Comparison of ENCODE assay signal across 11 cellular contexts in the genomic region with DNA sequence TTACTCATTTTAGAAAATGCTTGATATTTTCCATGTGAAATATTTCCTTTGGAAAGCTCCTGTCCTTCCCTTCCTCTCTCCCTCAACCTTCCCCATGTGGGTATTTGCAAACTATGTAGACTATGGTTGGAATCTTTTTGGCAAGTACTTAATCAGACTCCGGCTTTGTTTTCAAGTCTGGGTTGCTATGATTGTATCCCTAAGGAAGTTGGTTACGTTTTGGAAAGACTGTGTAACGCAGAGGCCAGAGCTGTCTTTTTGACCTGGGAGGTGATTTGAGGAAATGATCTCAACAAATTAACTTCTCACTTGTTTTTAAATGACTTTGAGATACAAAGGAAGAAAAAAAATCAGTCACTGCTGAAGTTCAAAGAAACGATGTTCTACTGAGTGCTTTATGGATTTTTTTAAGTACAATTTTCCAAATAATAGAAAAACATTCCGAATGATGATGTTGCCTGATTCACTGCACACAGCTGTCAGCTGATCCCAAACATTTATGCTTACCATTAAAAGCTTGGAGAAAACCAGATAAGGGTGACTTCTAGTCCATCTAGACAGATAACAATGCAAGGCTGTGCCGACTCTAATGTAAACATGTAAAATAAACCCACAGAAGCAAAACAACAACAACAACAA.
DNase-seq lines count a peak whose midpoint lies in the region; ATAC-seq and TF ChIP-seq lines count a peak whose summit lies in the region.
"Had no signal": no experiment of that assay in that cellular context is flagged by ENCODE, and none has a peak within 500 bp of the region (broad histone marks: within the 10 kb centered on the region; RNA-seq: fewer than 3 reads in every experiment).

No MANE protein-coding gene starts in this region.

- H3K27ac Mint-ChIP-seq in activated CD8-positive, alpha-beta T cell treated with anti-CD3 and anti-CD28 coated beads, Interleukin-2, amount 10 ng/mL, durations not matched to agents 7 days and 5 days = no peak overlapping the region
- H3K27ac Mint-ChIP-seq: activated naive CD8-positive, alpha-beta T cell; memory B cell had no signal

- no peak for TF ChIP-seq CTCF in ascending aorta (IDR thresholded peaks at IDR 0.05)
- TF ChIP-seq CTCF in psoas muscle (IDR thresholded peaks at IDR 0.05) = no peak

- no peaks in the 10 kb centered on the region for H3K4me1 Mint-ChIP-seq in activated CD8-positive, alpha-beta T cell treated with anti-CD3 and anti-CD28 coated beads, Interleukin-2, amount 10 ng/mL, durations not matched to agents 7 days and 5 days (ENCODE audit: low read depth)

- H3K27me3 Mint-ChIP-seq in activated CD8-positive, alpha-beta T cell treated with anti-CD3 and anti-CD28 coated beads, Interleukin-2, amount 10 ng/mL, durations not matched to agents 7 days and 5 days (ENCODE audit: low read depth) = peaks cover 17% of the 10 kb centered on the region

- intact Hi-C loops in ascending aorta (cut with DNase I) = loop anchor here (1.0 to 5.0 kb wide), 4 partner anchors 39 to 265 kb away; no protein-coding TSS in a partner anchor
- intact Hi-C loops in left cardiac atrium (cut with DNase I) = loop anchor here in 1 of 2 donors (5.0 kb wide), 1 partner anchor 40 kb away; no protein-coding TSS in a partner anchor
- intact Hi-C loops in psoas muscle (cut with DNase I) = no loop called here

- ATAC-seq in left cardiac atrium (peak; percentile 91 to 98), psoas muscle (peak in 3 of 4 donors; percentile 35 to 80 (median 65)), HG03521 (IDR thresholded peaks at IDR 0.05; ENCODE audit: unreplicated experiment) (no peak), GM18520 (IDR thresholded peaks at IDR 0.05; ENCODE audit: unreplicated experiment) (no peak)
- no peak for ATAC-seq in activated CD8-positive, alpha-beta T cell treated with anti-CD3 and anti-CD28 coated beads, Interleukin-2, amount 10 ng/mL, durations not matched to agents 7 days and 5 days

- H3K9me3 Mint-ChIP-seq in activated CD8-positive, alpha-beta T cell treated with anti-CD3 and anti-CD28 coated beads, Interleukin-2, amount 10 ng/mL, durations not matched to agents 7 days and 5 days (ENCODE audit: insufficient read depth) = no peaks in the 10 kb centered on the region
- H3K9me3 Mint-ChIP-seq: memory B cell had no signal

- H3K27me3 ChIP-seq in ascending aorta (no peaks in the 10 kb centered on the region), psoas muscle (ENCODE audit: insufficient read depth in 3 of 3, low read length in 2 of 3) (no peaks in the 10 kb centered on the region)

- H3K36me3 ChIP-seq in ascending aorta = no peaks in the 10 kb centered on the region
- H3K36me3 ChIP-seq in psoas muscle (ENCODE audit: insufficient read depth in 1 of 2, low read depth in 1 of 2) = no peaks in the 10 kb centered on the region

- DNase-seq in Caki2 (ENCODE audit: low read depth) (peak; percentile 59), ascending aorta (ENCODE audit: low spot score in 2 of 2) (peak in 1 of 2 donors; percentile 84), left cardiac atrium (peak; percentile 35), psoas muscle (no peak), NCI-H446 treated with DMSO at 0.1 percent for 48 hours (lab: John Stamatoyannopoulos, UW) (no peak)
- DNase-seq in activated CD8-positive, alpha-beta T cell treated with anti-CD3 and anti-CD28 coated beads, Interleukin-2, amount 10 ng/mL, durations not matched to agents 7 days and 5 days = no peak
- DNase-seq: T-helper 2 cell had no signal

- in situ Hi-C loops in Caki2 (cut with HindIII; ENCODE audit: low pct_unique_long_range_greater_than_20kb, low sequenced_read_pairs) = no loop called here

- CTCF ChIA-PET in activated CD8-positive, alpha-beta T cell treated with anti-CD3 and anti-CD28 coated beads, Interleukin-2, amount 10 ng/mL, durations not matched to agents 7 days and 5 days (lab: Charles Lee) = interaction anchor here (1.2 kb wide), 1 partner anchor 19 kb away, joined by 3 read pairs; no protein-coding TSS in a partner anchor

- POLR2A ChIA-PET in activated CD8-positive, alpha-beta T cell treated with anti-CD3 and anti-CD28 coated beads, Interleukin-2, amount 10 ng/mL, durations not matched to agents 7 days and 5 days (lab: Charles Lee) = no interaction called here

- WGBS in psoas muscle, 3 donors = 12 to 14% (median 13%) methylated on average over 6 of the region's 6 CpGs

- peak overlapping the region in 1 of 2 donors; percentile 7 for H3K4me3 ChIP-seq in ascending aorta
- H3K4me3 ChIP-seq in psoas muscle = no peak overlapping the region

- H3K4me1 ChIP-seq in ascending aorta = peaks cover 0 to 33% of the 10 kb centered on the region in 2 donors
- peaks cover 9% of the 10 kb centered on the region for H3K4me1 ChIP-seq in psoas muscle

- H3K36me3 Mint-ChIP-seq in activated CD8-positive, alpha-beta T cell treated with anti-CD3 and anti-CD28 coated beads, Interleukin-2, amount 10 ng/mL, durations not matched to agents 7 days and 5 days (ENCODE audit: low read depth) = no peaks in the 10 kb centered on the region
- H3K36me3 Mint-ChIP-seq: activated naive CD8-positive, alpha-beta T cell; memory B cell had no signal

- no peak overlapping the region for H3K4me3 Mint-ChIP-seq in activated CD8-positive, alpha-beta T cell treated with anti-CD3 and anti-CD28 coated beads, Interleukin-2, amount 10 ng/mL, durations not matched to agents 7 days and 5 days
- H3K4me3 Mint-ChIP-seq: activated naive CD8-positive, alpha-beta T cell; memory B cell had no signal

- H3K9me3 ChIP-seq in ascending aorta = no peaks in the 10 kb centered on the region
- H3K9me3 ChIP-seq in psoas muscle = no peaks in the 10 kb centered on the region

- H3K27ac ChIP-seq in ascending aorta (peak overlapping the region; percentile 83 to 88), psoas muscle (peak overlapping the region; percentile 39)

Comparison
In these comparisons a context has a peak if more than half of its experiments do, and no peak if none do; other contexts are left out.
1. DNase-seq: peak in Caki2 (single experiment) and left cardiac atrium (single experiment); none in psoas muscle (0 of 2), activated CD8-positive, alpha-beta T cell treated with anti-CD3 and anti-CD28 coated beads, Interleukin-2, amount 10 ng/mL, durations not matched to agents 7 days and 5 days (single experiment) and NCI-H446 treated with DMSO at 0.1 percent for 48 hours (single experiment).
2. ATAC-seq: peak in left cardiac atrium (2 of 2) and psoas muscle (3 of 4); none in HG03521 (single experiment), GM18520 (single experiment) and activated CD8-positive, alpha-beta T cell treated with anti-CD3 and anti-CD28 coated beads, Interleukin-2, amount 10 ng/mL, durations not matched to agents 7 days and 5 days (single experiment).